In the genomic region with DNA sequence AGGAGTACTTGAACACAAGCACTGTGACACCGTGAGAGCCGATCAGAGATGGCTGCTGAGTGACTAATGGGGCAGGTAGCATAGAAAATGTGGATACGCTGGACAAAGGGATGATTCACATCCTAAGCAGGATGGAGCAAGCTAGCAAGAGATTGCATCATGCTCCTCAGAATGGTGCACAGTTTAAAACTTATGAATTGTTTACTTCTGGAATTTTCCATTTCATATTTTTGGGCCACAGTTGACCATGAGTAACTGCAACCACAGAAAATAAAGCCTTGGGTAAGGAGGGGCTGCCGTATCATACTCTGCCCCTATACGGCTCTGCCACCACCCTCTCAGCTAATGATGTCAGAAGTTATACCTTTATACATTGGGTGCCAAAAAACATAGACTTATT, we compare ENCODE assay signal across 2 cellular contexts.
A peak's percentile ranks its signal among the peaks of the same experiment; 100 is the strongest.
TF ChIP-seq lines count a peak whose summit lies in the region.

No MANE protein-coding gene starts in this region.

TF ChIP-seq in GM23338, 12 proteins besides CTCF, POLR2A, EP300 and RAD21:
- no peak for TF ChIP-seq POLR2AphosphoS5 (IDR thresholded peaks at IDR 0.05; ENCODE audit: low read depth)

TF ChIP-seq in endothelial cell of umbilical vein, 7 proteins besides CTCF, POLR2A, EP300 and RAD21:
- TF ChIP-seq POLR2AphosphoS5 (IDR thresholded peaks at IDR 0.05; ENCODE audit: insufficient read depth, low read depth, low read length) (peak; percentile 44), GATA2 (IDR thresholded peaks at IDR 0.05; ENCODE audit: insufficient read depth, insufficient read length, low read depth, low read length) (peak; percentile 51), FOS (IDR thresholded peaks at IDR 0.05; ENCODE audit: borderline replicate concordance, insufficient read depth, low read length) (peak; percentile 94), JUN (IDR thresholded peaks at IDR 0.05; ENCODE audit: borderline replicate concordance, insufficient read depth, insufficient read length, low read depth) (peak; percentile 88), EZH2 (IDR thresholded peaks at IDR 0.05; ENCODE audit: borderline replicate concordance, low read depth, low read length, severe bottlenecking) (no peak), MYC (IDR thresholded peaks at IDR 0.05; ENCODE audit: low read depth, low read length) (peak; percentile 24)
- TF ChIP-seq, protein P1, sequence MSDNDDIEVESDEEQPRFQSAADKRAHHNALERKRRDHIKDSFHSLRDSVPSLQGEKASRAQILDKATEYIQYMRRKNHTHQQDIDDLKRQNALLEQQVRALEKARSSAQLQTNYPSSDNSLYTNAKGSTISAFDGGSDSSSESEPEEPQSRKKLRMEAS (IDR thresholded peaks at IDR 0.05; ENCODE audit: insufficient read depth, insufficient read length), result no peak
